ENCODE assay signal across 15 cellular contexts in genomic region chr14:28767239-28767850, GRCh38. TPM values are rescaled to one million over a fixed set of nuclear protein-coding genes. Genes with fewer than 3 reads are reported as not detected.
DNase-seq lines count a peak whose midpoint lies in the region; FAIRE-seq and TF ChIP-seq lines count a peak whose summit lies in the region.
"Had no signal": no experiment of that assay in that cellular context is flagged by ENCODE, and none has a peak within 500 bp of the region (broad histone marks: within the 10 kb centered on the region; RNA-seq: fewer than 3 reads in every experiment).

No MANE protein-coding gene starts in this region.

- H3K4me3 ChIP-seq in AG04450 (ENCODE audit: low read depth, low read length) = peak overlapping the region; percentile 27; the same call in 1 of the 2 replicates
- H3K4me3 ChIP-seq in astrocyte (ENCODE audit: insufficient read depth, low read depth, low read length) = peak overlapping the region; percentile 48
- H3K4me3 ChIP-seq in mesendoderm (ENCODE audit: low read length) = no peak overlapping the region

- H4K20me1 ChIP-seq in astrocyte (ENCODE audit: insufficient read depth, low read length) = peaks cover 10% of the 10 kb centered on the region

- no peak overlapping the region for H3K4me3 Mint-ChIP-seq in astrocyte (ENCODE audit: unreplicated experiment)

- TF ChIP-seq CTCF in AG04450 (IDR thresholded peaks at IDR 0.05; ENCODE audit: low read depth, low read length) (no peak), astrocyte (IDR thresholded peaks at IDR 0.05; ENCODE audit: insufficient read depth, low read depth, low read length) (no peak)

- no peak overlapping the region for H3K4ac ChIP-seq in mesendoderm (ENCODE audit: low read depth, low read length)

- H2AK5ac ChIP-seq in mesendoderm (ENCODE audit: low read length) = no peak overlapping the region

- no peak for FAIRE-seq in astrocyte (lab: Jason Lieb, UNC)
- FAIRE-seq: H54 had no signal

- H3K4me1 ChIP-seq in astrocyte (ENCODE audit: insufficient read depth, low read length) (no peaks in the 10 kb centered on the region), mesendoderm (ENCODE audit: control insufficient read depth, low read depth, low read length) (no peaks in the 10 kb centered on the region)

- H3K23ac ChIP-seq in mesendoderm (ENCODE audit: low read length) = no peak overlapping the region

- peak overlapping the region; percentile 62 for H2AFZ ChIP-seq in astrocyte (ENCODE audit: low read depth, low read length)

- H3K79me1 ChIP-seq in mesendoderm (ENCODE audit: low read length) = no peaks in the 10 kb centered on the region

- H2BK15ac ChIP-seq in mesendoderm (replicated peaks; ENCODE audit: low read depth) = no peak overlapping the region

- H3K56ac ChIP-seq in mesendoderm (ENCODE audit: low read length) = peak overlapping the region; percentile 61

- no peaks in the 10 kb centered on the region for H3K36me3 Mint-ChIP-seq in astrocyte (ENCODE audit: low read depth, unreplicated experiment)
- H3K36me3 Mint-ChIP-seq: IgD-negative memory B cell had no signal

- POLR2A ChIA-PET in AG04450 (lab: Yijun Ruan, JAX) = no interaction called here

- peak overlapping the region; percentile 81 for H3K9ac ChIP-seq in astrocyte (ENCODE audit: low read length)
- no peak overlapping the region for H3K9ac ChIP-seq in mesendoderm (ENCODE audit: low read length)

- H4K8ac ChIP-seq in mesendoderm (ENCODE audit: low read depth, low read length) = no peak overlapping the region

- peaks cover 15% of the 10 kb centered on the region for H3K9me3 Mint-ChIP-seq in astrocyte (ENCODE audit: unreplicated experiment)

- H3K27ac ChIP-seq in AG04450 (ENCODE audit: low read depth, low read length) (no peak overlapping the region), astrocyte (ENCODE audit: low read depth, low read length) (no peak overlapping the region), mesendoderm (ENCODE audit: low read depth, low read length) (no peak overlapping the region)

- no peak overlapping the region for H4K5ac ChIP-seq in mesendoderm (ENCODE audit: low read length)

- H3K4me1 Mint-ChIP-seq in astrocyte (ENCODE audit: low read depth, unreplicated experiment) = peaks cover 2% of the 10 kb centered on the region

- H3K4me2 ChIP-seq in astrocyte (ENCODE audit: low read length) (peak overlapping the region; percentile 34), mesendoderm (ENCODE audit: low read length) (peak overlapping the region; percentile 54)

- no CpG with 5 or more reads among the region's 76 CpGs for WGBS in mesendoderm (ENCODE audit: extremely low coverage, insufficient coverage, low lambda C conversion rate)

- no peak overlapping the region for H3K18ac ChIP-seq in mesendoderm (ENCODE audit: low read length)

- CTCF ChIA-PET in AG04450 (lab: Charles Lee) = interaction anchor here (1.7 kb wide), 1 partner anchor 11 kb away, joined by 6 read pairs; no protein-coding TSS in a partner anchor

- no peak overlapping the region for H3K27ac Mint-ChIP-seq in astrocyte (ENCODE audit: unreplicated experiment)
- H3K27ac Mint-ChIP-seq: IgD-negative memory B cell; stimulated activated naive CD8-positive, alpha-beta T cell treated with anti-CD3 and anti-CD28 coated beads, Interleukin-15, amount 100 ng/mL, for 72 hours had no signal

- peaks cover 9% of the 10 kb centered on the region for H3K9me3 ChIP-seq in AG04450 (ENCODE audit: control insufficient read depth, insufficient read depth, low read length)
- H3K9me3 ChIP-seq in astrocyte (ENCODE audit: insufficient read depth, low read depth, low read length) = no peaks in the 10 kb centered on the region

- H3K27me3 ChIP-seq in AG04450 (ENCODE audit: control insufficient read depth, insufficient read depth, low read length) = peaks cover 55% of the 10 kb centered on the region
- peaks cover 65% of the 10 kb centered on the region for H3K27me3 ChIP-seq in astrocyte (ENCODE audit: insufficient read depth, low read length)
- H3K27me3 ChIP-seq in mesendoderm (ENCODE audit: insufficient read depth, low read length, poor library complexity) = peaks cover 24% of the 10 kb centered on the region

- peaks cover 74% of the 10 kb centered on the region for H3K27me3 Mint-ChIP-seq in astrocyte (ENCODE audit: low read depth, unreplicated experiment)

- H2BK120ac ChIP-seq in mesendoderm (ENCODE audit: low read depth, low read length) = no peak overlapping the region

- DNase-seq in AG04450 (ENCODE audit: low read depth, low spot score) (no peak), D341Med (ENCODE audit: low spot score) (peak; percentile 50), astrocyte (ENCODE audit: low read depth) (no peak), mesendoderm (no peak), activated gamma-delta T cell (lab: John Stamatoyannopoulos, UW) (no peak), Kasumi-1 (lab: John Stamatoyannopoulos, UW) (no peak), globus pallidus (ENCODE audit: low spot score) (no peak)
- DNase-seq in stimulated activated CD4-positive, alpha-beta T cell treated with anti-CD3 and anti-CD28 coated beads, Interleukin-1b, Interleukin-23, amount 100 ng/mL, for 48 hours = no peak
- DNase-seq: activated T-cell treated with anti-CD3 and anti-CD28 coated beads, Interleukin-2, amount 50 U/mL, for 1 hour; Calu3; central memory CD4-positive, alpha-beta T cell; kidney glomerular epithelial cell; stimulated activated naive CD8-positive, alpha-beta T cell treated with anti-CD3 and anti-CD28 coated beads, Interleukin-15, amount 100 ng/mL, for 72 hours had no signal

- H3K36me3 ChIP-seq in astrocyte (ENCODE audit: insufficient read depth, low read length) = no peaks in the 10 kb centered on the region
- H3K36me3 ChIP-seq in mesendoderm (ENCODE audit: control insufficient read depth, insufficient read depth, low read length) = no peaks in the 10 kb centered on the region

- H2BK5ac ChIP-seq in mesendoderm (ENCODE audit: low read length) = no peak overlapping the region

- H3K79me2 ChIP-seq in astrocyte (ENCODE audit: insufficient read depth, low read length) = peaks cover 81% of the 10 kb centered on the region
- H3K79me2 ChIP-seq in mesendoderm (ENCODE audit: control insufficient read depth, insufficient read depth, low read length) = no peaks in the 10 kb centered on the region

RNA-seq across cellular contexts. Expression of gene FOXG1, which starts 0.8 kb away (rescaled TPM):
- not detected in 2 replicates for polyA plus RNA-seq in AG04450 (2011; rRNA removed)
- not detected in 2 replicates for polyA minus RNA-seq in AG04450 (2011; rRNA and poly(A)+ RNA removed)
- total RNA-seq in astrocyte = 0.07 and 0.18 TPM in 2 replicates
- polyA plus RNA-seq in mesendoderm (2013, experiment 1 of 2) = 0.10 TPM
- 0.10 TPM for polyA plus RNA-seq in mesendoderm (2013, experiment 2 of 2)
- total RNA-seq: Calu3 had no signal
- polyA plus RNA-seq: IgD-negative memory B cell had no signal
